11 cellular contexts compared by ENCODE assay signal in genomic region chr22:32140688-32141087, GRCh38. TPM values are rescaled to one million over a fixed set of nuclear protein-coding genes. Genes with fewer than 3 reads are reported as not detected.
DNase-seq lines count a peak whose midpoint lies in the region; ATAC-seq and TF ChIP-seq lines count a peak whose summit lies in the region.
"Not testable (repeated sequence)": the region's sequence is repeated elsewhere in the genome, so short reads cannot be mapped to it uniquely, and the experiment has no call there.
"Had no signal": no experiment of that assay in that cellular context is flagged by ENCODE, and none has a peak within 500 bp of the region (broad histone marks: within the 10 kb centered on the region; RNA-seq: fewer than 3 reads in every experiment).

No MANE protein-coding gene starts in this region.

- not testable (repeated sequence) for H3K27ac Mint-ChIP-seq in activated CD8-positive, alpha-beta T cell treated with anti-CD3 and anti-CD28 coated beads, Interleukin-2, amount 10 ng/mL, durations not matched to agents 7 days and 5 days; neural progenitor cell

- not testable (repeated sequence) for H3K4me1 ChIP-seq in A673 (ENCODE audit: insufficient read depth, low read length, poor library complexity, severe bottlenecking); right cardiac atrium (ENCODE audit: control insufficient read depth, insufficient read depth, low read length); neural progenitor cell
- H3K4me1 ChIP-seq in Karpas-422 (ENCODE audit: low read length) = peaks cover 22% of the 10 kb centered on the region
- peaks cover 19% of the 10 kb centered on the region for H3K4me1 ChIP-seq in OCI-LY3 (ENCODE audit: low read length)

- BruUV-seq in A673 (replicated peaks; lab: Mats Ljungman, UMichigan) = not testable (repeated sequence)

- not testable (repeated sequence) for H3K36me3 Mint-ChIP-seq in activated CD8-positive, alpha-beta T cell treated with anti-CD3 and anti-CD28 coated beads, Interleukin-2, amount 10 ng/mL, durations not matched to agents 7 days and 5 days (ENCODE audit: low read depth); neural progenitor cell

- POLR2A ChIA-PET in A673 (lab: Charles Lee; ENCODE audit: low non-redundant PET); activated CD8-positive, alpha-beta T cell treated with anti-CD3 and anti-CD28 coated beads, Interleukin-2, amount 10 ng/mL, durations not matched to agents 7 days and 5 days (lab: Charles Lee): not testable (repeated sequence)

- not testable (repeated sequence) for H3K4me3 Mint-ChIP-seq in activated CD8-positive, alpha-beta T cell treated with anti-CD3 and anti-CD28 coated beads, Interleukin-2, amount 10 ng/mL, durations not matched to agents 7 days and 5 days; neural progenitor cell

- intact Hi-C loops in A673 (cut with micrococcal nuclease; ENCODE audit: unreplicated experiment) = loop anchor here (5.0 kb wide), 1 partner anchor 332 kb away; the partner anchor contains the start of gene FBXO7
- intact Hi-C loops in dorsolateral prefrontal cortex (cut with DNase I) = loop anchor here in 1 of 2 donors (5.0 kb wide), 1 partner anchor 332 kb away; the partner anchor contains the start of gene FBXO7
- intact Hi-C loops in right cardiac atrium (cut with DNase I) = not testable (repeated sequence)

- H3F3A ChIP-seq in neural progenitor cell (ENCODE audit: low read depth) = not testable (repeated sequence)

- ATAC-seq in activated CD8-positive, alpha-beta T cell treated with anti-CD3 and anti-CD28 coated beads, Interleukin-2, amount 10 ng/mL, durations not matched to agents 7 days and 5 days = peak; percentile 49
- ATAC-seq in right cardiac atrium = peak; percentile 36 to 60

- H3K4me1 Mint-ChIP-seq in activated CD8-positive, alpha-beta T cell treated with anti-CD3 and anti-CD28 coated beads, Interleukin-2, amount 10 ng/mL, durations not matched to agents 7 days and 5 days (ENCODE audit: low read depth) = peaks cover 60% of the 10 kb centered on the region
- not testable (repeated sequence) for H3K4me1 Mint-ChIP-seq in neural progenitor cell

- not testable (repeated sequence) for H4K20me1 ChIP-seq in Karpas-422 (ENCODE audit: insufficient read depth, low read depth, low read length); OCI-LY3 (ENCODE audit: insufficient read depth, low read length); neural progenitor cell (ENCODE audit: low read depth)

- H3K9me3 ChIP-seq in A673 (ENCODE audit: low read depth, low read length, poor library complexity, severe bottlenecking); Karpas-422 (ENCODE audit: low read length); OCI-LY3 (ENCODE audit: insufficient read depth, low read length); right cardiac atrium (ENCODE audit: control insufficient read depth, low read length); neural progenitor cell (ENCODE audit: low read depth): not testable (repeated sequence)

- not testable (repeated sequence) for H2AFZ ChIP-seq in Karpas-422 (ENCODE audit: low read length); OCI-LY3 (ENCODE audit: low read depth, low read length); neural progenitor cell (replicated peaks)

- CTCF ChIA-PET in A673 (lab: Charles Lee) = not testable (repeated sequence)
- CTCF ChIA-PET in activated CD8-positive, alpha-beta T cell treated with anti-CD3 and anti-CD28 coated beads, Interleukin-2, amount 10 ng/mL, durations not matched to agents 7 days and 5 days (lab: Charles Lee) = interaction anchor here (2.2 kb wide), 1 partner anchor 126 kb away, joined by 7 read pairs; no protein-coding TSS in a partner anchor

- H3K9me3 Mint-ChIP-seq in activated CD8-positive, alpha-beta T cell treated with anti-CD3 and anti-CD28 coated beads, Interleukin-2, amount 10 ng/mL, durations not matched to agents 7 days and 5 days (ENCODE audit: insufficient read depth); neural progenitor cell: not testable (repeated sequence)

- not testable (repeated sequence) for H3K36me3 ChIP-seq in A673 (ENCODE audit: insufficient read depth, low read length, poor library complexity, severe bottlenecking); Karpas-422 (ENCODE audit: insufficient read depth, low read length); OCI-LY3 (replicated peaks; ENCODE audit: low read depth, low read length); neural progenitor cell

- not testable (repeated sequence) for H3K27ac ChIP-seq in A673 (ENCODE audit: low read depth, low read length, poor library complexity, severe bottlenecking); Karpas-422 (ENCODE audit: low read length); OCI-LY3 (ENCODE audit: low read length); dorsolateral prefrontal cortex; right cardiac atrium (ENCODE audit: low read length); neural progenitor cell

- WGBS in right cardiac atrium = 52% methylated on average over 6 of the region's 6 CpGs

- TF ChIP-seq CTCF in A673 (conservative IDR thresholded peaks at IDR 0.05; ENCODE audit: low read depth, low read length) = peak; percentile 61
- peak; percentile 48 for TF ChIP-seq CTCF in GM12864 (IDR thresholded peaks at IDR 0.05; ENCODE audit: low read depth, low read length, missing control alignments)
- peak; percentile 52 for TF ChIP-seq CTCF in OCI-LY3 (IDR thresholded peaks at IDR 0.05; ENCODE audit: low read depth, low read length)
- peak in 54 of 56 donors; percentile 16 to 63 (median 48) for TF ChIP-seq CTCF in dorsolateral prefrontal cortex (IDR thresholded peaks at IDR 0.05 in 54 of 56, conservative IDR thresholded peaks at IDR 0.05 in 2 of 56; ENCODE audit: low read depth in 1 of 56, partially characterized antibody in 56 of 56)
- TF ChIP-seq CTCF in neural progenitor cell (IDR thresholded peaks at IDR 0.05) = peak; percentile 60

- not testable (repeated sequence) for H3K9me2 ChIP-seq in Karpas-422 (replicated peaks; ENCODE audit: insufficient read depth, low read length)

- not testable (repeated sequence) for DNase-seq in A673 (ENCODE audit: low spot score); GM12864 (ENCODE audit: low read depth); activated CD8-positive, alpha-beta T cell treated with anti-CD3 and anti-CD28 coated beads, Interleukin-2, amount 10 ng/mL, durations not matched to agents 7 days and 5 days; dorsolateral prefrontal cortex; right cardiac atrium
- DNase-seq in Karpas-422 = peak; percentile 47
- peak; percentile 36 for DNase-seq in neural progenitor cell (ENCODE audit: low spot score)

- H3K27me3 ChIP-seq in A673 (replicated peaks; ENCODE audit: insufficient read depth, low read depth, low read length, poor library complexity) = peaks cover 16% of the 10 kb centered on the region
- not testable (repeated sequence) for H3K27me3 ChIP-seq in Karpas-422 (ENCODE audit: low read length); OCI-LY3 (ENCODE audit: low read depth, low read length); dorsolateral prefrontal cortex; right cardiac atrium (ENCODE audit: control insufficient read depth, insufficient read depth); neural progenitor cell

- not testable (repeated sequence) for H3K27me3 Mint-ChIP-seq in activated CD8-positive, alpha-beta T cell treated with anti-CD3 and anti-CD28 coated beads, Interleukin-2, amount 10 ng/mL, durations not matched to agents 7 days and 5 days (ENCODE audit: low read depth); neural progenitor cell (ENCODE audit: insufficient read depth, low read depth)

- H3K4me2 ChIP-seq in Karpas-422 (ENCODE audit: low read depth, low read length, poor library complexity, severe bottlenecking); neural progenitor cell: not testable (repeated sequence)
- H3K4me2 ChIP-seq in OCI-LY3 (ENCODE audit: low read length) = 0 out of 2 replicates have a peak overlapping the region, but pooled peaks have one; percentile 23

- H3K9ac ChIP-seq in Karpas-422 (ENCODE audit: low read length); OCI-LY3 (ENCODE audit: low read length); neural progenitor cell: not testable (repeated sequence)

- not testable (repeated sequence) for H3K79me2 ChIP-seq in Karpas-422 (ENCODE audit: low read length); OCI-LY3 (ENCODE audit: low read length); neural progenitor cell (ENCODE audit: low read depth)

- not testable (repeated sequence) for H3K4me3 ChIP-seq in A673 (ENCODE audit: low read depth, low read length, poor library complexity, severe bottlenecking); GM12864 (ENCODE audit: low read depth, low read length); Karpas-422 (ENCODE audit: low read length); OCI-LY3 (ENCODE audit: low read length); dorsolateral prefrontal cortex; right cardiac atrium (ENCODE audit: low read length); neural progenitor cell

RNA-seq across cellular contexts. Expression of gene C22orf42, which starts 18.4 kb away (rescaled TPM):
- not detected in 2 replicates for total RNA-seq in A673 (2021)
- total RNA-seq in Karpas-422 (2014; rRNA removed; shearing (Covaris generic); ENCODE audit: low replicate concordance) = not detected in 2 replicates
- not detected for total RNA-seq in activated CD8-positive, alpha-beta T cell treated with anti-CD3 and anti-CD28 coated beads, Interleukin-2, amount 10 ng/mL, durations not matched to agents 7 days and 5 days
- 1 to 10 TPM in 1 of 120 experiments, under 1 TPM in 5, not detected in 114; 0.37 to 1.1 (median 0.49) TPM for total RNA-seq in dorsolateral prefrontal cortex
- not detected for total RNA-seq in right cardiac atrium
- not detected for polyA plus RNA-seq in right cardiac atrium
- total RNA-seq in neural progenitor cell (ENCODE audit: low replicate concordance) = 0.50 TPM in 1 of 2 replicates, not detected in the other
- total RNA-seq: LHCN-M2, lung microvascular endothelial cell, occipital lobe had no signal
